In genomic region chr7:74657692-74658170, GRCh38 we compare ENCODE assay signal across 8 cellular contexts. TPM values are rescaled to one million over a fixed set of nuclear protein-coding genes. Genes with fewer than 3 reads are reported as not detected.
A peak's percentile ranks its signal among the peaks of the same experiment; 100 is the strongest.
DNase-seq lines count a peak whose midpoint lies in the region; ATAC-seq and TF ChIP-seq lines count a peak whose summit lies in the region.

Gene GTF2I, plus strand, starts transcription at chr7:74657718. Its CDS starts 31,411 bp downstream, at chr7:74689129.

- peak within 1 kb of the TSS; percentile 83 for H3K4me3 ChIP-seq in OCI-LY1 (ENCODE audit: low read depth, low read length, poor library complexity, severe bottlenecking)

- H3K4me1 ChIP-seq in OCI-LY1 (ENCODE audit: insufficient read depth, low read length, severe bottlenecking) = peaks cover 59% of the 10 kb centered on the region

- peak within 1 kb of the TSS; percentile 92 for H3K27ac Mint-ChIP-seq in MCF 10A (ENCODE audit: low read depth, unreplicated experiment)
- H3K27ac Mint-ChIP-seq in stimulated activated effector memory CD8-positive, alpha-beta T cell treated with anti-CD3 and anti-CD28 coated beads, Interleukin-12 subunit alpha, Interleukin-12 subunit beta, amount 100 ng/mL, for 72 hours = peak within 1 kb of the TSS; percentile 98

- CTCF ChIA-PET in HEK293T (lab: Yijun Ruan, JAX) (no interaction called here), MCF 10A (lab: Yijun Ruan, JAX) (interaction anchor here (1.7 kb wide), 1 partner anchor 70 kb away, joined by 5 read pairs; no protein-coding TSS in a partner anchor)

- peak; percentile 0 for ATAC-seq in GM18508 (IDR thresholded peaks at IDR 0.05; ENCODE audit: insufficient read depth, unreplicated experiment)
- peak; percentile 44 for ATAC-seq in stimulated activated effector memory CD8-positive, alpha-beta T cell treated with anti-CD3 and anti-CD28 coated beads, Interleukin-12 subunit alpha, Interleukin-12 subunit beta, amount 100 ng/mL, for 72 hours
- no peak for ATAC-seq in HG03432 (IDR thresholded peaks at IDR 0.05; ENCODE audit: unreplicated experiment)

- peak; percentile 42 for DNase-seq in HEK293T (ENCODE audit: extremely low spot score)
- DNase-seq in MCF 10A (ENCODE audit: unreplicated experiment) = no peak
- peak; percentile 53 to 86 for DNase-seq in stimulated activated effector memory CD8-positive, alpha-beta T cell treated with anti-CD3 and anti-CD28 coated beads, Interleukin-12 subunit alpha, Interleukin-12 subunit beta, amount 100 ng/mL, for 72 hours (ENCODE audit: low spot score in 2 of 2)
- DNase-seq in HuH-7.5 (ENCODE audit: low spot score) = no peak

- peaks cover 9% of the 10 kb centered on the region for H3K36me3 ChIP-seq in OCI-LY1 (ENCODE audit: insufficient read depth, low read length)

- peak within 1 kb of the TSS; percentile 88 for H3K4me2 ChIP-seq in OCI-LY1 (ENCODE audit: low read length)

- peak within 1 kb of the TSS; percentile 99 for H3K9ac ChIP-seq in OCI-LY1 (ENCODE audit: low read length)

- no peak within 1 kb of the TSS for H2AFZ ChIP-seq in OCI-LY1 (ENCODE audit: low read length)

- no peaks in the 10 kb centered on the region for H3K27me3 Mint-ChIP-seq in MCF 10A (ENCODE audit: insufficient read depth, unreplicated experiment)

- no peaks in the 10 kb centered on the region for H4K20me1 ChIP-seq in OCI-LY1 (ENCODE audit: insufficient read depth, low read length)

- no peaks in the 10 kb centered on the region for H3K27me3 ChIP-seq in OCI-LY1 (ENCODE audit: insufficient read depth, low read length)
- no peaks in the 10 kb centered on the region for H3K27me3 ChIP-seq in layer of hippocampus (ENCODE audit: control insufficient read depth, insufficient read depth, low read length)

- TSS peak; percentile 41 for BruUV-seq in MCF 10A (replicated peaks; lab: Mats Ljungman, UMichigan)

- H3K9me3 ChIP-seq in OCI-LY1 (ENCODE audit: low read length) = no peaks in the 10 kb centered on the region

- intact Hi-C loops in MCF 10A (cut with micrococcal nuclease) = loop anchor here (1.0 to 5.0 kb wide), 3 partner anchors 22 to 205 kb away; partner anchors contain the start of gene GTF2IRD1

- no peak for TF ChIP-seq CTCF in OCI-LY1 (IDR thresholded peaks at IDR 0.05; ENCODE audit: low read length)
- peak; percentile 3 for TF ChIP-seq CTCF in MCF 10A (IDR thresholded peaks at IDR 0.05; ENCODE audit: unreplicated experiment)

- H3F3A ChIP-seq in OCI-LY1 (ENCODE audit: insufficient read depth, low read length) = peaks cover 18% of the 10 kb centered on the region

- H3K79me2 ChIP-seq in OCI-LY1 (ENCODE audit: insufficient read depth, low read length) = peaks cover 33% of the 10 kb centered on the region

- POLR2A ChIA-PET in HEK293T (lab: Yijun Ruan, JAX) (interaction anchor here (0.6 to 1.6 kb wide), 3 partner anchors 22 to 41 kb away, joined by 3 read pairs; no protein-coding TSS in a partner anchor), MCF 10A (lab: Yijun Ruan, JAX) (interaction anchor here (0.6 to 6.1 kb wide), 8 partner anchors 9 to 346 kb away, joined by 3 to 56 read pairs (median 5); no protein-coding TSS in a partner anchor)

- H3K4me3 Mint-ChIP-seq in MCF 10A (ENCODE audit: unreplicated experiment) = peak within 1 kb of the TSS; percentile 76
- H3K4me3 Mint-ChIP-seq in stimulated activated effector memory CD8-positive, alpha-beta T cell treated with anti-CD3 and anti-CD28 coated beads, Interleukin-12 subunit alpha, Interleukin-12 subunit beta, amount 100 ng/mL, for 72 hours = peak within 1 kb of the TSS; percentile 78

- H3K4me1 Mint-ChIP-seq in MCF 10A (ENCODE audit: insufficient read depth, unreplicated experiment) = peaks cover 25% of the 10 kb centered on the region
- peaks cover 43% of the 10 kb centered on the region for H3K4me1 Mint-ChIP-seq in stimulated activated effector memory CD8-positive, alpha-beta T cell treated with anti-CD3 and anti-CD28 coated beads, Interleukin-12 subunit alpha, Interleukin-12 subunit beta, amount 100 ng/mL, for 72 hours

- no peaks in the 10 kb centered on the region for H3K9me2 ChIP-seq in OCI-LY1 (ENCODE audit: low read depth, low read length)

- H3K9me3 Mint-ChIP-seq in MCF 10A (ENCODE audit: unreplicated experiment) = no peaks in the 10 kb centered on the region
- no peaks in the 10 kb centered on the region for H3K9me3 Mint-ChIP-seq in stimulated activated effector memory CD8-positive, alpha-beta T cell treated with anti-CD3 and anti-CD28 coated beads, Interleukin-12 subunit alpha, Interleukin-12 subunit beta, amount 100 ng/mL, for 72 hours

- H3K27ac ChIP-seq in OCI-LY1 (ENCODE audit: low read depth, low read length, poor library complexity, severe bottlenecking) = peak within 1 kb of the TSS; percentile 91
- H3K27ac ChIP-seq in layer of hippocampus (ENCODE audit: low read depth, low read length) = peak within 1 kb of the TSS; percentile 99

- H3K36me3 Mint-ChIP-seq in MCF 10A (ENCODE audit: insufficient read depth, unreplicated experiment) = peaks cover 13% of the 10 kb centered on the region
- H3K36me3 Mint-ChIP-seq in stimulated activated effector memory CD8-positive, alpha-beta T cell treated with anti-CD3 and anti-CD28 coated beads, Interleukin-12 subunit alpha, Interleukin-12 subunit beta, amount 100 ng/mL, for 72 hours = peaks cover 58% of the 10 kb centered on the region

TF ChIP-seq in HEK293T, 16 proteins besides CTCF, POLR2A, EP300 and RAD21:
- TF ChIP-seq FOXK2 (IDR thresholded peaks at IDR 0.05) (no peak), ZNF384 (IDR thresholded peaks at IDR 0.05) (peak; percentile 99), FOXM1 (IDR thresholded peaks at IDR 0.05; ENCODE audit: borderline replicate concordance) (peak; percentile 11; the same call in 1 of the 2 replicates)

RNA-seq across cellular contexts. Expression of gene GTF2I, which starts in this region (rescaled TPM):
- total RNA-seq in MCF 10A (2022) = 130 and 152 TPM in 2 replicates

Comparison
In these comparisons a context has a peak if more than half of its experiments do, and no peak if none do; other contexts are left out.
1. DNase-seq: peak in HEK293T (single experiment) and stimulated activated effector memory CD8-positive, alpha-beta T cell treated with anti-CD3 and anti-CD28 coated beads, Interleukin-12 subunit alpha, Interleukin-12 subunit beta, amount 100 ng/mL, for 72 hours (2 of 2); none in MCF 10A (single experiment) and HuH-7.5 (single experiment).